14 cellular contexts compared by ENCODE assay signal in the genomic region with DNA sequence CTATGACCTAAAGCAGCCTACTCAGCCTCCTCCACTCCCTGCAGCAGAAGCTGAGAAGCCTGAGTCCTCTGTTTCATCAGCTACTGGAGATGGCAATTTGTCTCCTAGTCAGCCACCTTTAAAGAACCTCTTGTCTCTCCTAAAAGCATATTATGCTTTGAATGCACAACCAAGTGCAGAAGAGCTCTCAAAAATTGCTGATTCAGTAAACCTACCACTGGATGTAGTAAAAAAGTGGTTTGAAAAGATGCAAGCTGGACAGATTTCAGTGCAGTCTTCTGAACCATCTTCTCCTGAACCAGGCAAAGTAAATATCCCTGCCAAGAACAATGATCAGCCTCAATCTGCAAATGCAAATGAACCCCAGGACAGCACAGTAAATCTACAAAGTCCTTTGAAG.
DNase-seq lines count a peak whose midpoint lies in the region; ATAC-seq and TF ChIP-seq lines count a peak whose summit lies in the region.
"Had no signal": no experiment of that assay in that cellular context is flagged by ENCODE, and none has a peak within 500 bp of the region (broad histone marks: within the 10 kb centered on the region; RNA-seq: fewer than 3 reads in every experiment).

No MANE protein-coding gene starts in this region.

- H2BK15ac ChIP-seq in IMR-90 (ENCODE audit: low read depth, low read length), result no peak overlapping the region

- no peak for TF ChIP-seq RAD21 in IMR-90 (IDR thresholded peaks at IDR 0.05; ENCODE audit: low read length)

- H3K4ac ChIP-seq in IMR-90 (ENCODE audit: low read depth, low read length), result no peak overlapping the region

- in situ Hi-C loops in IMR-90 (cut with MboI; ENCODE audit: low sequenced_read_pairs), result no loop called here

- peaks cover 40% of the 10 kb centered on the region for H3K36me3 Mint-ChIP-seq in memory B cell
- H3K36me3 Mint-ChIP-seq: CD14-positive monocyte had no signal

- H3K36me3 ChIP-seq in A673 (ENCODE audit: insufficient read depth, low read length, poor library complexity, severe bottlenecking) (no peaks in the 10 kb centered on the region), IMR-90 (ENCODE audit: control insufficient read depth, insufficient read depth, low read length) (peaks cover 44% of the 10 kb centered on the region), upper lobe of left lung (peaks cover 0 to 46% (median 10%) of the 10 kb centered on the region in 4 donors)

- no peaks in the 10 kb centered on the region for H3K27me3 ChIP-seq in A673 (replicated peaks; ENCODE audit: insufficient read depth, low read depth, low read length, poor library complexity)
- H3K27me3 ChIP-seq in IMR-90 (ENCODE audit: control insufficient read depth, insufficient read depth, low read length), result no peaks in the 10 kb centered on the region
- no peaks in the 10 kb centered on the region for H3K27me3 ChIP-seq in upper lobe of left lung

- peaks cover 7% of the 10 kb centered on the region; the same call in 1 of the 2 replicates for H3K9me1 ChIP-seq in IMR-90 (ENCODE audit: insufficient read depth, low read length)

- H3K27me3 Mint-ChIP-seq in memory B cell, result no peaks in the 10 kb centered on the region

- no peak overlapping the region for H4K91ac ChIP-seq in IMR-90 (ENCODE audit: insufficient read depth, low read depth, low read length)

- H2AK9ac ChIP-seq in IMR-90 (replicated peaks; ENCODE audit: low read depth, low read length, poor library complexity), result no peak overlapping the region

- H4K20me1 ChIP-seq in IMR-90 (ENCODE audit: insufficient read depth, low read length), result peaks cover 3% of the 10 kb centered on the region; the same call in 1 of the 2 replicates

- H3K56ac ChIP-seq in IMR-90 (ENCODE audit: extremely low read depth, insufficient read depth, low read length), result no peak overlapping the region

- no peak overlapping the region for H2BK120ac ChIP-seq in IMR-90 (ENCODE audit: low read depth, low read length)

- no peak for TF ChIP-seq POLR2A in IMR-90 (IDR thresholded peaks at IDR 0.05; ENCODE audit: low read depth, low read length)
- TF ChIP-seq POLR2A in upper lobe of left lung (IDR thresholded peaks at IDR 0.05), result no peak

- TF ChIP-seq CTCF in A673 (conservative IDR thresholded peaks at IDR 0.05; ENCODE audit: low read depth, low read length) (no peak), IMR-90 (conservative IDR thresholded peaks at IDR 0.05; ENCODE audit: low read depth, low read length) (no peak), upper lobe of left lung (IDR thresholded peaks at IDR 0.05) (no peak)

- H3K27ac ChIP-seq in A673 (ENCODE audit: low read depth, low read length, poor library complexity, severe bottlenecking) (no peak overlapping the region), IMR-90 (ENCODE audit: insufficient read depth, low read length) (no peak overlapping the region), upper lobe of left lung (no peak overlapping the region)

- no peak for DNase-seq in A673 (ENCODE audit: low spot score)
- DNase-seq in IMR-90, result no peak
- DNase-seq in RPMI8226, result peak; percentile 32
- DNase-seq in memory B cell (ENCODE audit: low spot score in 2 of 2), result no peak
- DNase-seq in T1000 (lab: John Stamatoyannopoulos, UW), result no peak
- no peak for DNase-seq in upper lobe of left lung
- no peak for DNase-seq in RKO (ENCODE audit: low spot score)
- DNase-seq: CD8-positive, alpha-beta T cell; COR-L47; DMS153; GF-D8; GOT3 had no signal

- no peak for ATAC-seq in IMR-90 (ENCODE audit: low read depth)
- ATAC-seq in memory B cell (ENCODE audit: low read depth), result no peak
- ATAC-seq in upper lobe of left lung (ENCODE audit: low FRiP score in 2 of 2), result no peak
- ATAC-seq: CD8-positive, alpha-beta T cell had no signal

- intact Hi-C loops in A673 (cut with micrococcal nuclease; ENCODE audit: unreplicated experiment), result no loop called here
- intact Hi-C loops in IMR-90 (cut with micrococcal nuclease), result no loop called here

- no peak overlapping the region for H2BK20ac ChIP-seq in IMR-90 (ENCODE audit: low read depth, low read length)

- H3K9me3 ChIP-seq in A673 (ENCODE audit: low read depth, low read length, poor library complexity, severe bottlenecking) (no peaks in the 10 kb centered on the region), IMR-90 (ENCODE audit: control insufficient read depth, insufficient read depth, low read length) (no peaks in the 10 kb centered on the region), upper lobe of left lung (no peaks in the 10 kb centered on the region)
- H3K9me3 ChIP-seq: HAP-1 had no signal

- H4K8ac ChIP-seq in IMR-90 (ENCODE audit: low read depth in 2 of 2, low read length in 2 of 2), result no peak overlapping the region

- no peak overlapping the region for H3K18ac ChIP-seq in IMR-90 (ENCODE audit: low read depth, low read length)

- H3K23ac ChIP-seq in IMR-90 (ENCODE audit: low read depth, low read length), result no peak overlapping the region

- no peak for TF ChIP-seq EP300 in upper lobe of left lung (IDR thresholded peaks at IDR 0.05)

- no peak overlapping the region for H3K4me2 ChIP-seq in IMR-90 (ENCODE audit: low read depth, low read length)

- POLR2A ChIA-PET in A673 (lab: Charles Lee; ENCODE audit: low non-redundant PET), result no interaction called here
- POLR2A ChIA-PET in IMR-90 (lab: Charles Lee; ENCODE audit: unreplicated experiment), result no interaction called here

- peaks cover 17 to 60% of the 10 kb centered on the region in 2 experiments for H3K79me1 ChIP-seq in IMR-90 (ENCODE audit: low read depth in 1 of 2, low read length in 2 of 2)

- dilution Hi-C loops in IMR-90 (cut with HindIII; ENCODE audit: low sequenced_read_pairs, unreplicated experiment), result no loop called here

- CTCF ChIA-PET in A673 (lab: Charles Lee) (no interaction called here), IMR-90 (lab: Yijun Ruan, JAX) (no interaction called here)

- H3K4me1 ChIP-seq in A673 (ENCODE audit: insufficient read depth, low read length, poor library complexity, severe bottlenecking), result no peaks in the 10 kb centered on the region
- H3K4me1 ChIP-seq in IMR-90 (ENCODE audit: control insufficient read depth, insufficient read depth, low read length), result no peaks in the 10 kb centered on the region
- H3K4me1 ChIP-seq in upper lobe of left lung, result no peaks in the 10 kb centered on the region

- no peak overlapping the region for H3K9ac ChIP-seq in IMR-90 (ENCODE audit: low read depth, low read length)

- H3K4me1 Mint-ChIP-seq in memory B cell, result no peaks in the 10 kb centered on the region
- H3K4me1 Mint-ChIP-seq: CD14-positive monocyte had no signal

- H2BK5ac ChIP-seq in IMR-90 (ENCODE audit: low read depth, low read length, poor library complexity, severe bottlenecking), result no peak overlapping the region

- no peak overlapping the region for H2AFZ ChIP-seq in IMR-90 (replicated peaks; ENCODE audit: low read length, poor library complexity)

- no peak overlapping the region for H4K5ac ChIP-seq in IMR-90 (ENCODE audit: low read depth, low read length)

- H3K9me3 Mint-ChIP-seq in memory B cell, result no peaks in the 10 kb centered on the region
- H3K9me3 Mint-ChIP-seq: CD8-positive, alpha-beta T cell had no signal

- TSS peak; percentile 56 for BruUV-seq in A673 (replicated peaks; lab: Mats Ljungman, UMichigan)
- BruUV-seq in IMR-90 (replicated peaks; lab: Mats Ljungman, UMichigan), result no TSS peak

- no peak overlapping the region for H3K14ac ChIP-seq in IMR-90 (replicated peaks; ENCODE audit: low read depth, low read length)

- peak overlapping the region; percentile 50 for H3K27ac Mint-ChIP-seq in memory B cell
- H3K27ac Mint-ChIP-seq: CD8-positive, alpha-beta T cell had no signal

- H2AK5ac ChIP-seq in IMR-90 (ENCODE audit: low read depth, low read length), result no peak overlapping the region

- H3K4me3 ChIP-seq in A673 (ENCODE audit: low read depth, low read length, poor library complexity, severe bottlenecking), result no peak overlapping the region
- no peak overlapping the region for H3K4me3 ChIP-seq in IMR-90 (ENCODE audit: insufficient read depth, low read depth, low read length)
- no peak overlapping the region for H3K4me3 ChIP-seq in upper lobe of left lung
- H3K4me3 ChIP-seq: HAP-1 had no signal

- H3K4me3 Mint-ChIP-seq in memory B cell, result no peak overlapping the region
- H3K4me3 Mint-ChIP-seq: CD14-positive monocyte; CD8-positive, alpha-beta T cell had no signal

TF ChIP-seq in IMR-90, 13 proteins besides CTCF, POLR2A, EP300 and RAD21:
- TF ChIP-seq MAFK (IDR thresholded peaks at IDR 0.05; ENCODE audit: low read depth, low read length) (peak; percentile 87), NFE2L2 (IDR thresholded peaks at IDR 0.05; ENCODE audit: low read depth, low read length) (no peak), USF2 (IDR thresholded peaks at IDR 0.05; ENCODE audit: low read depth, low read length) (no peak)
